1 cellular context compared by ENCODE assay signal in genomic region chr17:43360739-43361498, GRCh38.
A peak's percentile ranks its signal among the peaks of the same experiment; 100 is the strongest.
TF ChIP-seq lines count a peak whose summit lies in the region.

No MANE protein-coding gene starts in this region.

TF ChIP-seq in HepG2, 621 proteins besides CTCF, POLR2A, EP300 and RAD21 (continued from another document and continues in another):
- TF ChIP-seq, protein P1, sequence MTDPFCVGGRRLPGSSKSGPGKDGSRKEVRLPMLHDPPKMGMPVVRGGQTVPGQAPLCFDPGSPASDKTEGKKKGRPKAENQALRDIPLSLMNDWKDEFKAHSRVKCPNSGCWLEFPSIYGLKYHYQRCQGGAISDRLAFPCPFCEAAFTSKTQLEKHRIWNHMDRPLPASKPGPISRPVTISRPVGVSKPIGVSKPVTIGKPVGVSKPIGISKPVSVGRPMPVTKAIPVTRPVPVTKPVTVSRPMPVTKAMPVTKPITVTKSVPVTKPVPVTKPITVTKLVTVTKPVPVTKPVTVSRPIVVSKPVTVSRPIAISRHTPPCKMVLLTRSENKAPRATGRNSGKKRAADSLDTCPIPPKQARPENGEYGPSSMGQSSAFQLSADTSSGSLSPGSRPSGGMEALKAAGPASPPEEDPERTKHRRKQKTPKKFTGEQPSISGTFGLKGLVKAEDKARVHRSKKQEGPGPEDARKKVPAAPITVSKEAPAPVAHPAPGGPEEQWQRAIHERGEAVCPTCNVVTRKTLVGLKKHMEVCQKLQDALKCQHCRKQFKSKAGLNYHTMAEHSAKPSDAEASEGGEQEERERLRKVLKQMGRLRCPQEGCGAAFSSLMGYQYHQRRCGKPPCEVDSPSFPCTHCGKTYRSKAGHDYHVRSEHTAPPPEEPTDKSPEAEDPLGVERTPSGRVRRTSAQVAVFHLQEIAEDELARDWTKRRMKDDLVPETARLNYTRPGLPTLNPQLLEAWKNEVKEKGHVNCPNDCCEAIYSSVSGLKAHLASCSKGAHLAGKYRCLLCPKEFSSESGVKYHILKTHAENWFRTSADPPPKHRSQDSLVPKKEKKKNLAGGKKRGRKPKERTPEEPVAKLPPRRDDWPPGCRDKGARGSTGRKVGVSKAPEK (CRISPR knock-in tag; IDR thresholded peaks at IDR 0.05; ENCODE audit: borderline replicate concordance): 0 out of 2 replicates have a peak, but pooled peaks have one; percentile 80
- TF ChIP-seq ZNF563 (CRISPR knock-in tag; IDR thresholded peaks at IDR 0.05) (peak; percentile 69; the same call in 1 of the 2 replicates), NKX3-1 (CRISPR knock-in tag; IDR thresholded peaks at IDR 0.05) (peak; percentile 98), REPIN1 (CRISPR knock-in tag; IDR thresholded peaks at IDR 0.05; ENCODE audit: borderline replicate concordance, low read depth) (peak; percentile 99), ARID4A (CRISPR knock-in tag; IDR thresholded peaks at IDR 0.05; ENCODE audit: borderline replicate concordance) (peak; percentile 76; the same call in 1 of the 2 replicates), TAF15 (IDR thresholded peaks at IDR 0.05; ENCODE audit: low read depth, low read length, poor library complexity, severe bottlenecking) (peak; percentile 93), PBX3 (CRISPR knock-in tag; IDR thresholded peaks at IDR 0.05; ENCODE audit: borderline replicate concordance) (peak; percentile 73; the same call in 1 of the 2 replicates), ZNF33A (CRISPR knock-in tag; IDR thresholded peaks at IDR 0.05; ENCODE audit: borderline replicate concordance) (no peak), ZNF256 (CRISPR knock-in tag; conservative IDR thresholded peaks at IDR 0.05) (peak; percentile 71; the same call in 1 of the 2 replicates), CEBPG (CRISPR knock-in tag; IDR thresholded peaks at IDR 0.05) (peak; percentile 73), RARA (CRISPR knock-in tag; IDR thresholded peaks at IDR 0.05) (peak; percentile 72), ZNF549 (CRISPR knock-in tag; IDR thresholded peaks at IDR 0.05) (no peak), ZNF281 (CRISPR knock-in tag; IDR thresholded peaks at IDR 0.05; ENCODE audit: borderline replicate concordance) (peak; percentile 71; the same call in 1 of the 2 replicates), NFRKB (IDR thresholded peaks at IDR 0.05) (no peak), MTA3 (CRISPR knock-in tag; IDR thresholded peaks at IDR 0.05) (no peak), DMAP1 (CRISPR knock-in tag; IDR thresholded peaks at IDR 0.05) (peak; percentile 58; the same call in 1 of the 2 replicates), ZNF891 (CRISPR knock-in tag; IDR thresholded peaks at IDR 0.05) (peak; percentile 91; the same call in 1 of the 2 replicates), KDM6A (CRISPR knock-in tag; IDR thresholded peaks at IDR 0.05; ENCODE audit: low read depth) (no peak), ZNF546 (CRISPR knock-in tag; conservative IDR thresholded peaks at IDR 0.05) (peak; percentile 33; the same call in 1 of the 2 replicates), ATAD3A (CRISPR knock-in tag; IDR thresholded peaks at IDR 0.05) (no peak), MIER3 (CRISPR knock-in tag; IDR thresholded peaks at IDR 0.05; ENCODE audit: borderline replicate concordance) (peak; percentile 98), GLI4 (CRISPR knock-in tag; IDR thresholded peaks at IDR 0.05; ENCODE audit: borderline replicate concordance) (no peak), AHR (CRISPR knock-in tag; IDR thresholded peaks at IDR 0.05) (peak; percentile 63), ZNF564 (CRISPR knock-in tag; IDR thresholded peaks at IDR 0.05) (peak; percentile 93), ZBTB2 (CRISPR knock-in tag; IDR thresholded peaks at IDR 0.05; ENCODE audit: low read depth) (peak; percentile 91), MTA1 (CRISPR knock-in tag; IDR thresholded peaks at IDR 0.05; ENCODE audit: borderline replicate concordance) (peak; percentile 53; the same call in 1 of the 2 replicates), SNAPC4 (CRISPR knock-in tag; IDR thresholded peaks at IDR 0.05) (peak; percentile 100), SYNCRIP (IDR thresholded peaks at IDR 0.05; ENCODE audit: insufficient read depth, low read depth, low read length) (no peak), EEA1 (CRISPR knock-in tag; IDR thresholded peaks at IDR 0.05; ENCODE audit: borderline replicate concordance) (peak; percentile 73; the same call in 1 of the 2 replicates), DDIT3 (CRISPR knock-in tag; IDR thresholded peaks at IDR 0.05) (no peak; the same call in 1 of the 2 replicates), MTF2 (CRISPR knock-in tag; IDR thresholded peaks at IDR 0.05; ENCODE audit: borderline replicate concordance) (no peak), LCORL (IDR thresholded peaks at IDR 0.05) (no peak), LCORL (CRISPR knock-in tag; IDR thresholded peaks at IDR 0.05) (peak; percentile 81), NPAS2 (CRISPR knock-in tag; IDR thresholded peaks at IDR 0.05; ENCODE audit: borderline replicate concordance) (no peak)
- TF ChIP-seq, protein P2, sequence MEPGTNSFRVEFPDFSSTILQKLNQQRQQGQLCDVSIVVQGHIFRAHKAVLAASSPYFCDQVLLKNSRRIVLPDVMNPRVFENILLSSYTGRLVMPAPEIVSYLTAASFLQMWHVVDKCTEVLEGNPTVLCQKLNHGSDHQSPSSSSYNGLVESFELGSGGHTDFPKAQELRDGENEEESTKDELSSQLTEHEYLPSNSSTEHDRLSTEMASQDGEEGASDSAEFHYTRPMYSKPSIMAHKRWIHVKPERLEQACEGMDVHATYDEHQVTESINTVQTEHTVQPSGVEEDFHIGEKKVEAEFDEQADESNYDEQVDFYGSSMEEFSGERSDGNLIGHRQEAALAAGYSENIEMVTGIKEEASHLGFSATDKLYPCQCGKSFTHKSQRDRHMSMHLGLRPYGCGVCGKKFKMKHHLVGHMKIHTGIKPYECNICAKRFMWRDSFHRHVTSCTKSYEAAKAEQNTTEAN (CRISPR knock-in tag; conservative IDR thresholded peaks at IDR 0.05): peak; percentile 91
- TF ChIP-seq, protein P3, sequence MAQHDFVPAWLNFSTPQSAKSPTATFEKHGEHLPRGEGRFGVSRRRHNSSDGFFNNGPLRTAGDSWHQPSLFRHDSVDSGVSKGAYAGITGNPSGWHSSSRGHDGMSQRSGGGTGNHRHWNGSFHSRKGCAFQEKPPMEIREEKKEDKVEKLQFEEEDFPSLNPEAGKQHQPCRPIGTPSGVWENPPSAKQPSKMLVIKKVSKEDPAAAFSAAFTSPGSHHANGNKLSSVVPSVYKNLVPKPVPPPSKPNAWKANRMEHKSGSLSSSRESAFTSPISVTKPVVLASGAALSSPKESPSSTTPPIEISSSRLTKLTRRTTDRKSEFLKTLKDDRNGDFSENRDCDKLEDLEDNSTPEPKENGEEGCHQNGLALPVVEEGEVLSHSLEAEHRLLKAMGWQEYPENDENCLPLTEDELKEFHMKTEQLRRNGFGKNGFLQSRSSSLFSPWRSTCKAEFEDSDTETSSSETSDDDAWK (CRISPR knock-in tag; IDR thresholded peaks at IDR 0.05): no peak
- TF ChIP-seq, protein P4, sequence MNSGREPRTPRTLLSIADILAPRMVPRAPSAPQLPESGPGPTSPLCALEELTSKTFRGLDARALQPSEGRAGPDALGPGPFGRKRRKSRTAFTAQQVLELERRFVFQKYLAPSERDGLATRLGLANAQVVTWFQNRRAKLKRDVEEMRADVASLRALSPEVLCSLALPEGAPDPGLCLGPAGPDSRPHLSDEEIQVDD (CRISPR knock-in tag; IDR thresholded peaks at IDR 0.05; ENCODE audit: borderline replicate concordance): no peak
